ENCODE assay signal across 16 cellular contexts in the genomic region with DNA sequence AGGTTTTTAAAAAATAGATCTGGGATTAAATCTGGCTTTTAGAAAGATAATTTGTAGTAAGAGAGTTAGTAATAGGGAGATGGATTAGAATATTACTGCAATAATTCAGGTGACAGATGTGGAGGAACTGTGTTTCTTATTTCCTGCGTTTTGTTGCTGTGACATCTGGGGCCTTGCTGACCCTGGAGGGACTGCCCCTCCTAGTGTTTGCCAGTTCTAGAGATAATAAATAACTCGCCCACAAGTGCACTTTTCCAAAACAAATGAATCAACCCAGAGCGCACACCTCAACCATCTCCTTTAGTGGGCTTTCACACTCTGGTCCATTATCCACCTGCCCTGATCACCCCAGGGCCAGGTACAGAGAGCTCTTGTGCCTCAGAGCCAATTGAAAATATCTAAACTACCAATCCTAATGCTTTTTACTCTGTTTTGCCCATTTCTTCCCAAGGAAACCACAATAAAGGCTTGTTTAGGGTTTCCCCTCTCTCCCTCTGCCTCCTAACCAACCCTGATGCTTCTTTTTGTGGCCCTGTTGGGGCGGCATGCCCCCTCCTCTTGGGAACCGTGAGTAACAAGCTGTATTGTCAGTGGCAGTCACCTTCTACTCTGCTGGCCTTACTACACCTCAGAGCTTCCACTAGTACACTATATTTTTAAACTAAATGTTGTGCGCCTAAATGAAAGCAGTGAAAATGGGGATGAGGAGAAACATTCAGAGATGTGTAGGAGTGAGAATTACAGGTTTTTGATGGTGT.
DNase-seq lines count a peak whose midpoint lies in the region; ATAC-seq, FAIRE-seq and TF ChIP-seq lines count a peak whose summit lies in the region.
"Had no signal": no experiment of that assay in that cellular context is flagged by ENCODE, and none has a peak within 500 bp of the region (broad histone marks: within the 10 kb centered on the region; RNA-seq: fewer than 3 reads in every experiment).

No MANE protein-coding gene starts in this region.

- no peaks in the 10 kb centered on the region for H3K4me1 Mint-ChIP-seq in neural progenitor cell
- H3K4me1 Mint-ChIP-seq: B cell had no signal

- H3K14ac ChIP-seq in mesenchymal stem cell (ENCODE audit: low read length in 2 of 2) = no peak overlapping the region

- H2AK5ac ChIP-seq in mesenchymal stem cell (ENCODE audit: low read length, severe bottlenecking) = no peak overlapping the region

- H2AFZ ChIP-seq in neural progenitor cell (replicated peaks) (no peak overlapping the region), mesenchymal stem cell (ENCODE audit: low read depth, low read length) (no peak overlapping the region)

- peak overlapping the region in 1 of 2 experiments; percentile 14 for H3K23ac ChIP-seq in mesenchymal stem cell (ENCODE audit: low read length in 2 of 2)

- no peak overlapping the region for H2BK120ac ChIP-seq in mesenchymal stem cell (ENCODE audit: low read depth, low read length)

- no peaks in the 10 kb centered on the region for H3K27me3 ChIP-seq in neural progenitor cell
- H3K27me3 ChIP-seq in BE2C = no peaks in the 10 kb centered on the region
- no peaks in the 10 kb centered on the region for H3K27me3 ChIP-seq in mesenchymal stem cell (ENCODE audit: control insufficient read depth in 1 of 2, insufficient read depth in 1 of 2, low read length in 2 of 2)

- WGBS in mesenchymal stem cell = 69% methylated on average over 6 of the region's 6 CpGs

- no peak overlapping the region for H3K4ac ChIP-seq in mesenchymal stem cell (ENCODE audit: low read depth in 1 of 2, low read length in 2 of 2)

- ATAC-seq in GM18873 (IDR thresholded peaks at IDR 0.05; ENCODE audit: low FRiP score, unreplicated experiment) (peak; percentile 43), GM21529 (IDR thresholded peaks at IDR 0.05; ENCODE audit: unreplicated experiment) (peak; percentile 84), HG03095 (IDR thresholded peaks at IDR 0.05; ENCODE audit: unreplicated experiment) (peak; percentile 79)
- ATAC-seq: SK-N-SH treated with all-trans-retinoic acid at 6 μM for 48 hours had no signal

- H2BK12ac ChIP-seq in mesenchymal stem cell (ENCODE audit: low read length in 2 of 2) = no peak overlapping the region

- H4K20me1 ChIP-seq in neural progenitor cell (ENCODE audit: low read depth) = peaks cover 29% of the 10 kb centered on the region

- no peaks in the 10 kb centered on the region for H3F3A ChIP-seq in neural progenitor cell (ENCODE audit: low read depth)

- peaks cover 30% of the 10 kb centered on the region for H3K4me1 ChIP-seq in neural progenitor cell
- H3K4me1 ChIP-seq in BE2C = no peaks in the 10 kb centered on the region
- no peaks in the 10 kb centered on the region for H3K4me1 ChIP-seq in mesenchymal stem cell (ENCODE audit: control insufficient read depth, insufficient read depth, low read depth, low read length)
- no peaks in the 10 kb centered on the region for H3K4me1 ChIP-seq in kidney (ENCODE audit: control insufficient read depth in 1 of 2, insufficient read depth in 1 of 2, low read depth in 1 of 2, low read length in 2 of 2)

- intact Hi-C loops in kidney (cut with DNase I) = no loop called here

- H4K91ac ChIP-seq in mesenchymal stem cell (ENCODE audit: low read length) = no peak overlapping the region

- H3K4me3 ChIP-seq in neural progenitor cell (no peak overlapping the region), BE2C (ENCODE audit: low read depth, low read length) (no peak overlapping the region), mesenchymal stem cell (ENCODE audit: insufficient read depth in 1 of 2, low read depth in 1 of 2, low read length in 2 of 2) (no peak overlapping the region), kidney (ENCODE audit: low read length in 2 of 2) (no peak overlapping the region)

- H3K9me3 ChIP-seq in neural progenitor cell (ENCODE audit: low read depth) (peaks cover 4% of the 10 kb centered on the region), BE2C (no peaks in the 10 kb centered on the region), mesenchymal stem cell (ENCODE audit: control insufficient read depth, low read length) (no peaks in the 10 kb centered on the region), kidney (ENCODE audit: control insufficient read depth in 1 of 2, low read length in 2 of 2) (no peaks in the 10 kb centered on the region)

- H3K36me3 Mint-ChIP-seq in neural progenitor cell = peaks cover 18% of the 10 kb centered on the region

- H3K36me3 ChIP-seq in neural progenitor cell (no peaks in the 10 kb centered on the region), BE2C (no peaks in the 10 kb centered on the region), mesenchymal stem cell (ENCODE audit: control insufficient read depth in 1 of 2, insufficient read depth in 2 of 2, low read depth in 1 of 2, low read length in 2 of 2) (no peaks in the 10 kb centered on the region), kidney (ENCODE audit: control insufficient read depth in 1 of 2, insufficient read depth in 2 of 2, low read length in 2 of 2) (no peaks in the 10 kb centered on the region)

- no peak overlapping the region for H3K27ac Mint-ChIP-seq in neural progenitor cell
- H3K27ac Mint-ChIP-seq: B cell; dendritic cell treated with granulocyte-macrophage colony-stimulating factor and Interleukin-4, amounts not matched to agents 40 ng/mL and 50 ng/mL, for 4 days had no signal

- H2BK5ac ChIP-seq in mesenchymal stem cell (ENCODE audit: low read depth, low read length, poor library complexity, severe bottlenecking) = no peak overlapping the region

- no peak overlapping the region for H3K4me3 Mint-ChIP-seq in neural progenitor cell
- H3K4me3 Mint-ChIP-seq: B cell; dendritic cell treated with granulocyte-macrophage colony-stimulating factor and Interleukin-4, amounts not matched to agents 40 ng/mL and 50 ng/mL, for 4 days had no signal

- H3K27ac ChIP-seq in neural progenitor cell = peak overlapping the region; percentile 40
- no peak overlapping the region for H3K27ac ChIP-seq in mesenchymal stem cell (ENCODE audit: low read length, poor library complexity, severe bottlenecking)
- no peak overlapping the region for H3K27ac ChIP-seq in kidney (ENCODE audit: low read depth in 2 of 2, low read length in 2 of 2)

- H2BK15ac ChIP-seq in mesenchymal stem cell (ENCODE audit: low read depth, poor library complexity, severe bottlenecking) = no peak overlapping the region

- peaks cover 81% of the 10 kb centered on the region for H3K79me2 ChIP-seq in neural progenitor cell (ENCODE audit: low read depth)

- no peak for FAIRE-seq in kidney (lab: Jason Lieb, UNC)
- FAIRE-seq: H54 had no signal

- no peak for TF ChIP-seq CTCF in neural progenitor cell (IDR thresholded peaks at IDR 0.05)
- TF ChIP-seq CTCF in BE2C (IDR thresholded peaks at IDR 0.05; ENCODE audit: low read depth, low read length) = no peak
- no peak for TF ChIP-seq CTCF in kidney (IDR thresholded peaks at IDR 0.05; ENCODE audit: borderline replicate concordance, extremely low read depth, insufficient read depth)

- H3K9me3 Mint-ChIP-seq in neural progenitor cell = peaks cover 11% of the 10 kb centered on the region
- H3K9me3 Mint-ChIP-seq: dendritic cell treated with granulocyte-macrophage colony-stimulating factor and Interleukin-4, amounts not matched to agents 40 ng/mL and 50 ng/mL, for 4 days had no signal

- H3K9ac ChIP-seq in neural progenitor cell (no peak overlapping the region), mesenchymal stem cell (ENCODE audit: low read length) (no peak overlapping the region), kidney (ENCODE audit: low read length in 2 of 2) (no peak overlapping the region)

- H3K79me1 ChIP-seq in mesenchymal stem cell (replicated peaks; ENCODE audit: low read length, poor library complexity, severe bottlenecking) = peaks cover 18% of the 10 kb centered on the region

- H3K4me2 ChIP-seq in neural progenitor cell (no peak overlapping the region), mesenchymal stem cell (ENCODE audit: low read length, poor library complexity, severe bottlenecking) (no peak overlapping the region)

- no peak overlapping the region for H3K18ac ChIP-seq in mesenchymal stem cell (ENCODE audit: low read depth in 1 of 2, low read length in 2 of 2)

- H4K8ac ChIP-seq in mesenchymal stem cell (ENCODE audit: low read length) = no peak overlapping the region

- DNase-seq in neural progenitor cell (ENCODE audit: low spot score) = no peak
- DNase-seq in BE2C = no peak
- DNase-seq in mesenchymal stem cell = no peak
- no peak for DNase-seq in NCI-H2196 (lab: John Stamatoyannopoulos, UW; ENCODE audit: unreplicated experiment)
- no peak for DNase-seq in kidney
- DNase-seq: anterior cingulate cortex, EL, mammary epithelial cell, NCI-H2171 had no signal

- H3K27me3 Mint-ChIP-seq in neural progenitor cell (ENCODE audit: insufficient read depth, low read depth) = no peaks in the 10 kb centered on the region
- H3K27me3 Mint-ChIP-seq: B cell; dendritic cell treated with granulocyte-macrophage colony-stimulating factor and Interleukin-4, amounts not matched to agents 40 ng/mL and 50 ng/mL, for 4 days had no signal
